ENCODE assay signal across 8 cellular contexts in genomic region chr2:112583497-112584133, GRCh38. TPM values are rescaled to one million over a fixed set of nuclear protein-coding genes. Genes with fewer than 3 reads are reported as not detected.
DNase-seq lines count a peak whose midpoint lies in the region; ATAC-seq and TF ChIP-seq lines count a peak whose summit lies in the region.

No MANE protein-coding gene starts in this region.

- H3K4me3 ChIP-seq in AG04450 (ENCODE audit: low read depth, low read length) (peak overlapping the region; percentile 70), esophagus muscularis mucosa (peak overlapping the region; percentile 53 to 82 (median 73))

- 54% methylated on average over 19 of the region's 19 CpGs for WGBS in esophagus muscularis mucosa

- no peaks in the 10 kb centered on the region for H3K27me3 ChIP-seq in AG04450 (ENCODE audit: control insufficient read depth, insufficient read depth, low read length)
- no peaks in the 10 kb centered on the region for H3K27me3 ChIP-seq in esophagus muscularis mucosa

- ATAC-seq in activated CD4-positive, CD25-positive, alpha-beta regulatory T cell treated with anti-CD3 and anti-CD28 coated beads, Interleukin-2, amount 50 U/mL, for 24 hours, result no peak
- no peak for ATAC-seq in GM19395 (IDR thresholded peaks at IDR 0.05; ENCODE audit: unreplicated experiment)

- peak overlapping the region; percentile 99 for H3K27ac Mint-ChIP-seq in T-helper 1 cell treated with Interleukin-12 subunit alpha and Interleukin-12 subunit beta and Interleukin-4 antibody, amounts not matched to agents 30 μg/mL and 1 μg/mL, for 36 hours
- H3K27ac Mint-ChIP-seq in neural crest cell (ENCODE audit: unreplicated experiment), result peak overlapping the region; percentile 99

- peaks cover 0 to 27% (median 23%) of the 10 kb centered on the region in 4 donors for H3K36me3 ChIP-seq in esophagus muscularis mucosa

- no peak for DNase-seq in AG04450 (ENCODE audit: low read depth, low spot score)
- peak; percentile 7 for DNase-seq in HPDE6-E6E7 (ENCODE audit: extremely low spot score)
- no peak for DNase-seq in esophagus muscularis mucosa (ENCODE audit: extremely low spot score)
- DNase-seq in neural crest cell (ENCODE audit: low read depth, low spot score), result no peak
- no peak for DNase-seq in ecto neural progenitor cell (ENCODE audit: low spot score)

- CTCF ChIA-PET in AG04450 (lab: Charles Lee), result interaction anchor here (0.6 to 4.5 kb wide), 13 partner anchors 17 to 518 kb away, joined by 3 to 31 read pairs (median 4); partner anchors contain the start of gene RGPD8

- peak overlapping the region; percentile 97 for H3K27ac ChIP-seq in AG04450 (ENCODE audit: low read depth, low read length)
- peak overlapping the region; percentile 89 to 94 (median 92) for H3K27ac ChIP-seq in esophagus muscularis mucosa (replicated peaks in 1 of 4)

- H3K4me1 ChIP-seq in esophagus muscularis mucosa, result peaks cover 25 to 34% (median 28%) of the 10 kb centered on the region in 4 donors

- no peak for TF ChIP-seq EP300 in esophagus muscularis mucosa (IDR thresholded peaks at IDR 0.05)

- H3K36me3 Mint-ChIP-seq in T-helper 1 cell treated with Interleukin-12 subunit alpha and Interleukin-12 subunit beta and Interleukin-4 antibody, amounts not matched to agents 30 μg/mL and 1 μg/mL, for 36 hours (ENCODE audit: low read depth), result peaks cover 17% of the 10 kb centered on the region
- H3K36me3 Mint-ChIP-seq in neural crest cell (ENCODE audit: low read depth), result peaks cover 13% of the 10 kb centered on the region

- H3K9me3 ChIP-seq in AG04450 (ENCODE audit: control insufficient read depth, insufficient read depth, low read length) (no peaks in the 10 kb centered on the region; the same call in 1 of the 2 replicates), esophagus muscularis mucosa (no peaks in the 10 kb centered on the region)

- H3K4me3 Mint-ChIP-seq in T-helper 1 cell treated with Interleukin-12 subunit alpha and Interleukin-12 subunit beta and Interleukin-4 antibody, amounts not matched to agents 30 μg/mL and 1 μg/mL, for 36 hours, result peak overlapping the region; percentile 94
- peak overlapping the region; percentile 99 for H3K4me3 Mint-ChIP-seq in neural crest cell

- intact Hi-C loops in esophagus muscularis mucosa (cut with DNase I), result loop anchor here (2.0 to 5.0 kb wide), 3 partner anchors 41 to 103 kb away; partner anchors contain the start of gene POLR1B

- TF ChIP-seq CTCF in AG04450 (IDR thresholded peaks at IDR 0.05; ENCODE audit: low read depth, low read length) (no peak), esophagus muscularis mucosa (IDR thresholded peaks at IDR 0.05) (no peak), neural crest cell (conservative IDR thresholded peaks at IDR 0.05) (no peak)

- H3K9me3 Mint-ChIP-seq in T-helper 1 cell treated with Interleukin-12 subunit alpha and Interleukin-12 subunit beta and Interleukin-4 antibody, amounts not matched to agents 30 μg/mL and 1 μg/mL, for 36 hours, result peaks cover 3% of the 10 kb centered on the region
- no peaks in the 10 kb centered on the region for H3K9me3 Mint-ChIP-seq in neural crest cell

- no peaks in the 10 kb centered on the region for H3K27me3 Mint-ChIP-seq in T-helper 1 cell treated with Interleukin-12 subunit alpha and Interleukin-12 subunit beta and Interleukin-4 antibody, amounts not matched to agents 30 μg/mL and 1 μg/mL, for 36 hours (ENCODE audit: low read depth)
- H3K27me3 Mint-ChIP-seq in neural crest cell (ENCODE audit: low read depth), result no peaks in the 10 kb centered on the region

- POLR2A ChIA-PET in AG04450 (lab: Yijun Ruan, JAX), result interaction anchor here (1.9 kb wide), 1 partner anchor 39 kb away, joined by 8 read pairs; no protein-coding TSS in a partner anchor

- H3K4me1 Mint-ChIP-seq in T-helper 1 cell treated with Interleukin-12 subunit alpha and Interleukin-12 subunit beta and Interleukin-4 antibody, amounts not matched to agents 30 μg/mL and 1 μg/mL, for 36 hours (ENCODE audit: low read depth), result peaks cover 35% of the 10 kb centered on the region
- H3K4me1 Mint-ChIP-seq in neural crest cell, result peaks cover 32% of the 10 kb centered on the region

- no peak for TF ChIP-seq POLR2A in esophagus muscularis mucosa (IDR thresholded peaks at IDR 0.05; ENCODE audit: low read depth)

RNA-seq across cellular contexts. Expression of gene CHCHD5, which starts 0.8 kb away (rescaled TPM):
- polyA plus RNA-seq in AG04450 (2011; rRNA removed), result 8.9 and 15.2 TPM in 2 replicates
- polyA minus RNA-seq in AG04450 (2011; rRNA and poly(A)+ RNA removed), result 8.3 and 13.9 TPM in 2 replicates
- total RNA-seq in esophagus muscularis mucosa (10 to 100 TPM; 12.0 to 21.9 (median 16.1) TPM), neural crest cell (29.4 and 35.4 TPM in 2 replicates)

RNA-seq across cellular contexts. Expression of gene POLR1B, which starts 41.4 kb away (rescaled TPM):
- polyA plus RNA-seq in AG04450 (2011; rRNA removed), result 11.3 and 12.4 TPM in 2 replicates
- polyA minus RNA-seq in AG04450 (2011; rRNA and poly(A)+ RNA removed), result 24.5 and 33.0 TPM in 2 replicates
- total RNA-seq in esophagus muscularis mucosa, result 10 to 100 TPM in 3 of 4 donors, 1 to 10 TPM in 1; 10.0 to 12.4 (median 10.2) TPM
- 35.8 and 39.9 TPM in 2 replicates for total RNA-seq in neural crest cell
